In the genomic region with DNA sequence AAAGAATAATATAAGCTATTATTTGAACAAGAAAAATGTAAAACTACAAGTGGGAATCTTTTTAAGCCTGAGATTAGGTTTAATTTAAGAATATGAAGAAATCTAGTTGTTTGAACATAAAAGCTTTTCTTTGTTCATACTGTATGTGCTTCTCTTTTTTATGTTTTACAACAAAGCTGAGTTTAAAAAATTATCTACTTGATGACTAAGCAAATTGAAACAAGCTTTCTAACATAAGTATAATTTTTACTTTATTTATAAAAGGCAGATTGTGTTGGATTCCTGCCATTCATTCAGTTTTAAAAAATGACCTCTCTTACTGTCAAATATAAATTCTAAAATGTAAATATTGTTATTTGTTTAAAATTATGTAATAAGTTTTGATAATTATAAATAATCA, we compare ENCODE assay signal across 3 cellular contexts.
TF ChIP-seq lines count a peak whose summit lies in the region.

No MANE protein-coding gene starts in this region.

TF ChIP-seq in A549, 52 proteins besides CTCF, POLR2A, EP300 and RAD21:
- TF ChIP-seq PHF8 (IDR thresholded peaks at IDR 0.05; ENCODE audit: borderline replicate concordance, low read depth) (no peak), MAFK (IDR thresholded peaks at IDR 0.05; ENCODE audit: partially characterized antibody) (peak; percentile 58)
- TF ChIP-seq, protein P1, sequence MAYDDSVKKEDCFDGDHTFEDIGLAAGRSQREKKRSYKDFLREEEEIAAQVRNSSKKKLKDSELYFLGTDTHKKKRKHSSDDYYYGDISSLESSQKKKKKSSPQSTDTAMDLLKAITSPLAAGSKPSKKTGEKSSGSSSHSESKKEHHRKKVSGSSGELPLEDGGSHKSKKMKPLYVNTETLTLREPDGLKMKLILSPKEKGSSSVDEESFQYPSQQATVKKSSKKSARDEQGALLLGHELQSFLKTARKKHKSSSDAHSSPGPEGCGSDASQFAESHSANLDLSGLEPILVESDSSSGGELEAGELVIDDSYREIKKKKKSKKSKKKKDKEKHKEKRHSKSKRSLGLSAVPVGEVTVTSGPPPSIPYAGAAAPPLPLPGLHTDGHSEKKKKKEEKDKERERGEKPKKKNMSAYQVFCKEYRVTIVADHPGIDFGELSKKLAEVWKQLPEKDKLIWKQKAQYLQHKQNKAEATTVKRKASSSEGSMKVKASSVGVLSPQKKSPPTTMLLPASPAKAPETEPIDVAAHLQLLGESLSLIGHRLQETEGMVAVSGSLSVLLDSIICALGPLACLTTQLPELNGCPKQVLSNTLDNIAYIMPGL (CRISPR knock-in tag; IDR thresholded peaks at IDR 0.05; ENCODE audit: borderline replicate concordance) = no peak

TF ChIP-seq in IMR-90, 13 proteins besides CTCF, POLR2A, EP300 and RAD21:
- no peak for TF ChIP-seq FOS (IDR thresholded peaks at IDR 0.05; ENCODE audit: low read depth, low read length)
- no peak for TF ChIP-seq CHD1 (IDR thresholded peaks at IDR 0.05; ENCODE audit: low read depth, low read length)
- TF ChIP-seq MAFK (IDR thresholded peaks at IDR 0.05; ENCODE audit: low read depth, low read length) = peak; percentile 41
- no peak for TF ChIP-seq CEBPB (IDR thresholded peaks at IDR 0.05; ENCODE audit: low read depth, low read length)
- TF ChIP-seq BHLHE40 (IDR thresholded peaks at IDR 0.05; ENCODE audit: low read depth, low read length) = no peak
- no peak for TF ChIP-seq RCOR1 (IDR thresholded peaks at IDR 0.05; ENCODE audit: insufficient replicate concordance, low read length)
- no peak for TF ChIP-seq NFE2L2 (IDR thresholded peaks at IDR 0.05; ENCODE audit: low read depth, low read length)
- TF ChIP-seq MXI1 (IDR thresholded peaks at IDR 0.05; ENCODE audit: borderline replicate concordance, low read depth, low read length) = no peak
- TF ChIP-seq, protein P2, sequence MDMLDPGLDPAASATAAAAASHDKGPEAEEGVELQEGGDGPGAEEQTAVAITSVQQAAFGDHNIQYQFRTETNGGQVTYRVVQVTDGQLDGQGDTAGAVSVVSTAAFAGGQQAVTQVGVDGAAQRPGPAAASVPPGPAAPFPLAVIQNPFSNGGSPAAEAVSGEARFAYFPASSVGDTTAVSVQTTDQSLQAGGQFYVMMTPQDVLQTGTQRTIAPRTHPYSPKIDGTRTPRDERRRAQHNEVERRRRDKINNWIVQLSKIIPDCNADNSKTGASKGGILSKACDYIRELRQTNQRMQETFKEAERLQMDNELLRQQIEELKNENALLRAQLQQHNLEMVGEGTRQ (IDR thresholded peaks at IDR 0.05; ENCODE audit: low read depth, low read length) = no peak

TF ChIP-seq in K562, 482 proteins besides CTCF, POLR2A, EP300 and RAD21:
- TF ChIP-seq C11orf30 (IDR thresholded peaks at IDR 0.05; ENCODE audit: low read depth) = peak; percentile 33; the same call in 1 of the 2 replicates
- peak; percentile 61 for TF ChIP-seq ZNF316 (IDR thresholded peaks at IDR 0.05)
- TF ChIP-seq MAFG (tag; conservative IDR thresholded peaks at IDR 0.05) = 0 out of 2 replicates have a peak, but pooled peaks have one; percentile 10
- TF ChIP-seq, protein P3, sequence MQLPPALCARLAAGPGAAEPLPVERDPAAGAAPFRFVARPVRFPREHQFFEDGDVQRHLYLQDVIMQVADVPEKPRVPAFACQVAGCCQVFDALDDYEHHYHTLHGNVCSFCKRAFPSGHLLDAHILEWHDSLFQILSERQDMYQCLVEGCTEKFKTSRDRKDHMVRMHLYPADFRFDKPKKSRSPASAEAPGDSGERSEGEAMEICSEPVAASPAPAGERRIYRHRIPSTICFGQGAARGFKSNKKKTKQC (CRISPR knock-in tag; IDR thresholded peaks at IDR 0.05) = no peak
- TF ChIP-seq, protein P4, sequence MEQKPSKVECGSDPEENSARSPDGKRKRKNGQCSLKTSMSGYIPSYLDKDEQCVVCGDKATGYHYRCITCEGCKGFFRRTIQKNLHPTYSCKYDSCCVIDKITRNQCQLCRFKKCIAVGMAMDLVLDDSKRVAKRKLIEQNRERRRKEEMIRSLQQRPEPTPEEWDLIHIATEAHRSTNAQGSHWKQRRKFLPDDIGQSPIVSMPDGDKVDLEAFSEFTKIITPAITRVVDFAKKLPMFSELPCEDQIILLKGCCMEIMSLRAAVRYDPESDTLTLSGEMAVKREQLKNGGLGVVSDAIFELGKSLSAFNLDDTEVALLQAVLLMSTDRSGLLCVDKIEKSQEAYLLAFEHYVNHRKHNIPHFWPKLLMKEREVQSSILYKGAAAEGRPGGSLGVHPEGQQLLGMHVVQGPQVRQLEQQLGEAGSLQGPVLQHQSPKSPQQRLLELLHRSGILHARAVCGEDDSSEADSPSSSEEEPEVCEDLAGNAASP (IDR thresholded peaks at IDR 0.05) = no peak
- TF ChIP-seq SRF (CRISPR knock-in tag; IDR thresholded peaks at IDR 0.05) = no peak
- TF ChIP-seq POU5F1 (IDR thresholded peaks at IDR 0.05; ENCODE audit: borderline replicate concordance, low read depth, low read length, partially characterized antibody) = no peak
- TF ChIP-seq ZNF12 (CRISPR knock-in tag; IDR thresholded peaks at IDR 0.05) = no peak
